In genomic region chr11:45333023-45333422, GRCh38 we compare ENCODE assay signal across 12 cellular contexts. TPM values are rescaled to one million over a fixed set of nuclear protein-coding genes. Genes with fewer than 3 reads are reported as not detected.
DNase-seq lines count a peak whose midpoint lies in the region; ATAC-seq and TF ChIP-seq lines count a peak whose summit lies in the region.
"Had no signal": no experiment of that assay in that cellular context is flagged by ENCODE, and none has a peak within 500 bp of the region (broad histone marks: within the 10 kb centered on the region; RNA-seq: fewer than 3 reads in every experiment).

No MANE protein-coding gene starts in this region.

- H3K9me3 ChIP-seq in Karpas-422 (ENCODE audit: low read length) (no peaks in the 10 kb centered on the region), SU-DHL-6 (ENCODE audit: insufficient read depth, low read length) (no peaks in the 10 kb centered on the region), right cardiac atrium (ENCODE audit: control insufficient read depth, low read length) (no peaks in the 10 kb centered on the region), subcutaneous abdominal adipose tissue (ENCODE audit: control insufficient read depth in 5 of 5, low read length in 5 of 5) (no peaks in the 10 kb centered on the region)
- H3K9me3 ChIP-seq: MG63 had no signal

- H2AFZ ChIP-seq in Karpas-422 (ENCODE audit: low read length), result 0 out of 2 replicates have a peak overlapping the region, but pooled peaks have one; percentile 85
- H2AFZ ChIP-seq in SU-DHL-6 (ENCODE audit: low read depth, low read length, severe bottlenecking), result peak overlapping the region; percentile 32

- peaks cover 17% of the 10 kb centered on the region for H3K4me1 ChIP-seq in Karpas-422 (ENCODE audit: low read length)
- H3K4me1 ChIP-seq in right cardiac atrium (ENCODE audit: control insufficient read depth, insufficient read depth, low read length), result no peaks in the 10 kb centered on the region
- peaks cover 0 to 13% (median 7%) of the 10 kb centered on the region in 5 donors for H3K4me1 ChIP-seq in subcutaneous abdominal adipose tissue (ENCODE audit: control insufficient read depth in 5 of 5, insufficient read depth in 5 of 5, low read length in 5 of 5)

- no peak for TF ChIP-seq CTCF in SU-DHL-6 (IDR thresholded peaks at IDR 0.05; ENCODE audit: insufficient read depth, low read length, poor library complexity, severe bottlenecking)

- DNase-seq in Karpas-422, result no peak
- DNase-seq in right cardiac atrium, result no peak
- DNase-seq in activated CD4-positive, alpha-beta T cell treated with anti-CD3 and anti-CD28 coated beads, Interleukin-2, amount 50 U/mL, for 4 hours, result no peak
- DNase-seq in NCI-H2196 (lab: John Stamatoyannopoulos, UW; ENCODE audit: unreplicated experiment), result no peak
- DNase-seq in NCI-H128 (lab: John Stamatoyannopoulos, UW; ENCODE audit: unreplicated experiment), result no peak
- DNase-seq: activated naive CD8-positive, alpha-beta T cell treated with anti-CD3 and anti-CD28 coated beads, Interleukin-2, amount 10 ng/mL, durations not matched to agents 7 days and 5 days; effector CD8-positive, alpha-beta T cell had no signal

- no peaks in the 10 kb centered on the region for H3K36me3 ChIP-seq in Karpas-422 (ENCODE audit: insufficient read depth, low read length)
- H3K36me3 ChIP-seq in SU-DHL-6 (ENCODE audit: low read length), result no peaks in the 10 kb centered on the region
- H3K36me3 ChIP-seq in subcutaneous abdominal adipose tissue (ENCODE audit: control insufficient read depth in 5 of 5, insufficient read depth in 5 of 5, low read length in 5 of 5), result no peaks in the 10 kb centered on the region
- H3K36me3 ChIP-seq: MG63 had no signal

- H3K9ac ChIP-seq in Karpas-422 (ENCODE audit: low read length), result no peak overlapping the region
- no peak overlapping the region for H3K9ac ChIP-seq in SU-DHL-6 (ENCODE audit: low read length)
- H3K9ac ChIP-seq in subcutaneous abdominal adipose tissue (ENCODE audit: low read length in 5 of 5), result peak overlapping the region in 2 of 5 donors; percentile 39 to 41

- intact Hi-C loops in right cardiac atrium (cut with DNase I), result loop anchor here in 3 of 4 donors (2.0 to 5.0 kb wide), 2 partner anchors 222 to 406 kb away; no protein-coding TSS in a partner anchor

- H3K4me2 ChIP-seq in Karpas-422 (ENCODE audit: low read depth, low read length, poor library complexity, severe bottlenecking), result peak overlapping the region; percentile 18
- peak overlapping the region; percentile 40 for H3K4me2 ChIP-seq in SU-DHL-6 (ENCODE audit: low read depth, low read length, poor library complexity, severe bottlenecking)

- no peaks in the 10 kb centered on the region for H3K27me3 ChIP-seq in Karpas-422 (ENCODE audit: low read length)
- H3K27me3 ChIP-seq in SU-DHL-6 (ENCODE audit: low read length), result no peaks in the 10 kb centered on the region
- no peaks in the 10 kb centered on the region for H3K27me3 ChIP-seq in right cardiac atrium (ENCODE audit: control insufficient read depth, insufficient read depth)
- peaks cover 0 to 3% (median 0%) of the 10 kb centered on the region in 5 donors for H3K27me3 ChIP-seq in subcutaneous abdominal adipose tissue (ENCODE audit: control insufficient read depth in 5 of 5, insufficient read depth in 4 of 5, low read length in 5 of 5)

- 15% methylated on average over 10 of the region's 10 CpGs for WGBS in right cardiac atrium

- H3K4me3 ChIP-seq in Karpas-422 (ENCODE audit: low read length) (no peak overlapping the region), SU-DHL-6 (ENCODE audit: insufficient read depth, low read length, poor library complexity, severe bottlenecking) (no peak overlapping the region), right cardiac atrium (ENCODE audit: low read length) (peak overlapping the region; percentile 26), subcutaneous abdominal adipose tissue (ENCODE audit: low read depth in 1 of 5, low read length in 5 of 5) (peak overlapping the region in 4 of 5 donors; percentile 22 to 50 (median 34))
- H3K4me3 ChIP-seq: MG63 had no signal

- ATAC-seq in right cardiac atrium, result peak; percentile 37 to 48
- ATAC-seq in HG02763 (IDR thresholded peaks at IDR 0.05; ENCODE audit: unreplicated experiment), result no peak

- no peaks in the 10 kb centered on the region for H3K9me2 ChIP-seq in Karpas-422 (replicated peaks; ENCODE audit: insufficient read depth, low read length)
- H3K9me2 ChIP-seq in SU-DHL-6 (replicated peaks; ENCODE audit: insufficient read depth, low read length), result no peaks in the 10 kb centered on the region

- H3K79me2 ChIP-seq in Karpas-422 (ENCODE audit: low read length) (no peaks in the 10 kb centered on the region), SU-DHL-6 (ENCODE audit: insufficient read depth, low read length) (no peaks in the 10 kb centered on the region)

- H4K20me1 ChIP-seq in Karpas-422 (ENCODE audit: insufficient read depth, low read depth, low read length) (no peaks in the 10 kb centered on the region), SU-DHL-6 (ENCODE audit: low read depth, low read length) (no peaks in the 10 kb centered on the region)

- no peak overlapping the region for H3K27ac ChIP-seq in Karpas-422 (ENCODE audit: low read length)
- H3K27ac ChIP-seq in SU-DHL-6 (ENCODE audit: low read depth, low read length), result no peak overlapping the region
- H3K27ac ChIP-seq in right cardiac atrium (ENCODE audit: low read length), result peak overlapping the region; percentile 33
- no peak overlapping the region for H3K27ac ChIP-seq in subcutaneous abdominal adipose tissue (ENCODE audit: low read depth, low read length)

- no peaks in the 10 kb centered on the region for H3F3A ChIP-seq in SU-DHL-6 (ENCODE audit: insufficient read depth)

RNA-seq across cellular contexts. Expression of gene SYT13, which starts 46.9 kb away (rescaled TPM):
- total RNA-seq in Karpas-422 (2014; rRNA removed; shearing (Covaris generic); ENCODE audit: low replicate concordance), result not detected in 2 replicates
- total RNA-seq in right cardiac atrium, result 10 to 100 TPM; 15.3 to 28.5 (median 23.6) TPM
- 12.8 TPM for polyA plus RNA-seq in right cardiac atrium
- total RNA-seq: activated CD8-positive, alpha-beta memory T cell treated with anti-CD3 and anti-CD28 coated beads for 36 hours; activated naive CD8-positive, alpha-beta T cell treated with anti-CD3 and anti-CD28 coated beads, Interleukin-2, amount 10 ng/mL, durations not matched to agents 7 days and 5 days had no signal

Comparison
In these comparisons a context has a peak if more than half of its experiments do, and no peak if none do; other contexts are left out.
1. H3K4me3 ChIP-seq: peak in right cardiac atrium (single experiment) and subcutaneous abdominal adipose tissue (4 of 5); none in Karpas-422 (single experiment) and SU-DHL-6 (single experiment).
2. RNA of gene SYT13, which starts 46.9 kb away (total RNA-seq): 15.3 to 28.5 TPM in right cardiac atrium; not detected in Karpas-422; every median in the first group is over 10 times any median in the second.